In the genomic region with DNA sequence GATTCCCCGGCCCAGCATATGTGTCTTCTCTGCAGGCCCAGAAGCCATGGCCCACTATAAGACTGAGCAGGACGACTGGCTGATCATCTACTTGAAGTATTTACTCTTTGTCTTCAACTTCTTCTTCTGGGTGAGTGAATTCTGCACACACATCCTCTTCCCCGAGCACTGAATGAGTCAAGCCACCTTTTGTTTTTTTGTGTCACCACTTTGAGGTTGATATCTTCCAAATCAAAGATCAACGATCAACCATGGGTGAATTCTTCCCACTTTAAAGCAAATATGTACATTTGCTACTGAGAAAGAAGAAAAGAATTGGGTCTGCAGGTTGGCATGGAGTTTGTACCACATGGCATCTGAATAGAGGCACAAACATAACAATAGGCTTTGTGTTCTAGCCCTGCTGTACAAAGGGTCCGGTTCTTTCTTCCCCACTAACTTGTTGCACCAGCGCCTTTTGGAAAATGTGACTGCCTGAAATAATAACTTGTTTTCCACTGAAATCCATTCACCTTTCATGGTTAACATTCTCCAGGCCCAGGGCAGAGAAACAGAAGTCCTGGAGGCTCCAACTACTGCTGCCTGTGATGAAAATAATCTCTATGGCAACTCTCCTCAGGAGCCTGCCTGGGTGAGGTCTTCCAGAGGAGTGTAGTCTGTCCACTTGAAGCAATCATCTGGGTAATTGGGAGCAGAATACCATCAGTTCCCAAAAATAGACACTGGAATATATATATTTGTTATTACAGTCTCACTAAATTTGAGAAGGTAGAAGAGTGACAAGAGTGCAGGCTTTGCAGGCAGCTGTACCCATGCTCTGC, we compare ENCODE assay signal across 1 cellular context.
TF ChIP-seq lines count a peak whose summit lies in the region.

No MANE protein-coding gene starts in this region.

TF ChIP-seq in SK-N-SH treated with all-trans-retinoic acid at 6 μM for 48 hours, 23 proteins besides CTCF, POLR2A, EP300 and RAD21 (continued from another document):
- TF ChIP-seq, protein P1, sequence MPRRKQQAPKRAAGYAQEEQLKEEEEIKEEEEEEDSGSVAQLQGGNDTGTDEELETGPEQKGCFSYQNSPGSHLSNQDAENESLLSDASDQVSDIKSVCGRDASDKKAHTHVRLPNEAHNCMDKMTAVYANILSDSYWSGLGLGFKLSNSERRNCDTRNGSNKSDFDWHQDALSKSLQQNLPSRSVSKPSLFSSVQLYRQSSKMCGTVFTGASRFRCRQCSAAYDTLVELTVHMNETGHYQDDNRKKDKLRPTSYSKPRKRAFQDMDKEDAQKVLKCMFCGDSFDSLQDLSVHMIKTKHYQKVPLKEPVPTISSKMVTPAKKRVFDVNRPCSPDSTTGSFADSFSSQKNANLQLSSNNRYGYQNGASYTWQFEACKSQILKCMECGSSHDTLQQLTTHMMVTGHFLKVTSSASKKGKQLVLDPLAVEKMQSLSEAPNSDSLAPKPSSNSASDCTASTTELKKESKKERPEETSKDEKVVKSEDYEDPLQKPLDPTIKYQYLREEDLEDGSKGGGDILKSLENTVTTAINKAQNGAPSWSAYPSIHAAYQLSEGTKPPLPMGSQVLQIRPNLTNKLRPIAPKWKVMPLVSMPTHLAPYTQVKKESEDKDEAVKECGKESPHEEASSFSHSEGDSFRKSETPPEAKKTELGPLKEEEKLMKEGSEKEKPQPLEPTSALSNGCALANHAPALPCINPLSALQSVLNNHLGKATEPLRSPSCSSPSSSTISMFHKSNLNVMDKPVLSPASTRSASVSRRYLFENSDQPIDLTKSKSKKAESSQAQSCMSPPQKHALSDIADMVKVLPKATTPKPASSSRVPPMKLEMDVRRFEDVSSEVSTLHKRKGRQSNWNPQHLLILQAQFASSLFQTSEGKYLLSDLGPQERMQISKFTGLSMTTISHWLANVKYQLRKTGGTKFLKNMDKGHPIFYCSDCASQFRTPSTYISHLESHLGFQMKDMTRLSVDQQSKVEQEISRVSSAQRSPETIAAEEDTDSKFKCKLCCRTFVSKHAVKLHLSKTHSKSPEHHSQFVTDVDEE (CRISPR knock-in tag; IDR thresholded peaks at IDR 0.05) = no peak
- TF ChIP-seq BACH2 (CRISPR knock-in tag; IDR thresholded peaks at IDR 0.05; ENCODE audit: borderline replicate concordance) (no peak), ISL1 (CRISPR knock-in tag; IDR thresholded peaks at IDR 0.05) (no peak), ZFP30 (CRISPR knock-in tag; IDR thresholded peaks at IDR 0.05) (no peak), ZC3H10 (CRISPR knock-in tag; IDR thresholded peaks at IDR 0.05) (no peak), ESRRG (CRISPR knock-in tag; IDR thresholded peaks at IDR 0.05) (no peak), ZNF8 (CRISPR knock-in tag; IDR thresholded peaks at IDR 0.05) (no peak), ZNF70 (CRISPR knock-in tag; IDR thresholded peaks at IDR 0.05) (no peak)
- TF ChIP-seq, protein P2, sequence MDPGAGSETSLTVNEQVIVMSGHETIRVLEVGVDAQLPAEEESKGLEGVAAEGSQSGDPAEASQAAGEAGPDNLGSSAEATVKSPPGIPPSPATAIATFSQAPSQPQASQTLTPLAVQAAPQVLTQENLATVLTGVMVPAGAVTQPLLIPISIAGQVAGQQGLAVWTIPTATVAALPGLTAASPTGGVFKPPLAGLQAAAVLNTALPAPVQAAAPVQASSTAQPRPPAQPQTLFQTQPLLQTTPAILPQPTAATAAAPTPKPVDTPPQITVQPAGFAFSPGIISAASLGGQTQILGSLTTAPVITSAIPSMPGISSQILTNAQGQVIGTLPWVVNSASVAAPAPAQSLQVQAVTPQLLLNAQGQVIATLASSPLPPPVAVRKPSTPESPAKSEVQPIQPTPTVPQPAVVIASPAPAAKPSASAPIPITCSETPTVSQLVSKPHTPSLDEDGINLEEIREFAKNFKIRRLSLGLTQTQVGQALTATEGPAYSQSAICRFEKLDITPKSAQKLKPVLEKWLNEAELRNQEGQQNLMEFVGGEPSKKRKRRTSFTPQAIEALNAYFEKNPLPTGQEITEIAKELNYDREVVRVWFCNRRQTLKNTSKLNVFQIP (CRISPR knock-in tag; IDR thresholded peaks at IDR 0.05; ENCODE audit: borderline replicate concordance, low read depth) = no peak
- TF ChIP-seq, protein P3, sequence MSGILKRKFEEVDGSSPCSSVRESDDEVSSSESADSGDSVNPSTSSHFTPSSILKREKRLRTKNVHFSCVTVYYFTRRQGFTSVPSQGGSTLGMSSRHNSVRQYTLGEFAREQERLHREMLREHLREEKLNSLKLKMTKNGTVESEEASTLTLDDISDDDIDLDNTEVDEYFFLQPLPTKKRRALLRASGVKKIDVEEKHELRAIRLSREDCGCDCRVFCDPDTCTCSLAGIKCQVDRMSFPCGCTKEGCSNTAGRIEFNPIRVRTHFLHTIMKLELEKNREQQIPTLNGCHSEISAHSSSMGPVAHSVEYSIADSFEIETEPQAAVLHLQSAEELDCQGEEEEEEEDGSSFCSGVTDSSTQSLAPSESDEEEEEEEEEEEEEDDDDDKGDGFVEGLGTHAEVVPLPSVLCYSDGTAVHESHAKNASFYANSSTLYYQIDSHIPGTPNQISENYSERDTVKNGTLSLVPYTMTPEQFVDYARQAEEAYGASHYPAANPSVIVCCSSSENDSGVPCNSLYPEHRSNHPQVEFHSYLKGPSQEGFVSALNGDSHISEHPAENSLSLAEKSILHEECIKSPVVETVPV (CRISPR knock-in tag; IDR thresholded peaks at IDR 0.05) = no peak
- TF ChIP-seq, protein P4, sequence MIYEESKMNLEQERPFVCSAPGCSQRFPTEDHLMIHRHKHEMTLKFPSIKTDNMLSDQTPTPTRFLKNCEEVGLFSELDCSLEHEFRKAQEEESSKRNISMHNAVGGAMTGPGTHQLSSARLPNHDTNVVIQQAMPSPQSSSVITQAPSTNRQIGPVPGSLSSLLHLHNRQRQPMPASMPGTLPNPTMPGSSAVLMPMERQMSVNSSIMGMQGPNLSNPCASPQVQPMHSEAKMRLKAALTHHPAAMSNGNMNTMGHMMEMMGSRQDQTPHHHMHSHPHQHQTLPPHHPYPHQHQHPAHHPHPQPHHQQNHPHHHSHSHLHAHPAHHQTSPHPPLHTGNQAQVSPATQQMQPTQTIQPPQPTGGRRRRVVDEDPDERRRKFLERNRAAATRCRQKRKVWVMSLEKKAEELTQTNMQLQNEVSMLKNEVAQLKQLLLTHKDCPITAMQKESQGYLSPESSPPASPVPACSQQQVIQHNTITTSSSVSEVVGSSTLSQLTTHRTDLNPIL (CRISPR knock-in tag; IDR thresholded peaks at IDR 0.05; ENCODE audit: low read depth) = no peak
